Comparison of ENCODE assay signal across 8 cellular contexts in the genomic region with DNA sequence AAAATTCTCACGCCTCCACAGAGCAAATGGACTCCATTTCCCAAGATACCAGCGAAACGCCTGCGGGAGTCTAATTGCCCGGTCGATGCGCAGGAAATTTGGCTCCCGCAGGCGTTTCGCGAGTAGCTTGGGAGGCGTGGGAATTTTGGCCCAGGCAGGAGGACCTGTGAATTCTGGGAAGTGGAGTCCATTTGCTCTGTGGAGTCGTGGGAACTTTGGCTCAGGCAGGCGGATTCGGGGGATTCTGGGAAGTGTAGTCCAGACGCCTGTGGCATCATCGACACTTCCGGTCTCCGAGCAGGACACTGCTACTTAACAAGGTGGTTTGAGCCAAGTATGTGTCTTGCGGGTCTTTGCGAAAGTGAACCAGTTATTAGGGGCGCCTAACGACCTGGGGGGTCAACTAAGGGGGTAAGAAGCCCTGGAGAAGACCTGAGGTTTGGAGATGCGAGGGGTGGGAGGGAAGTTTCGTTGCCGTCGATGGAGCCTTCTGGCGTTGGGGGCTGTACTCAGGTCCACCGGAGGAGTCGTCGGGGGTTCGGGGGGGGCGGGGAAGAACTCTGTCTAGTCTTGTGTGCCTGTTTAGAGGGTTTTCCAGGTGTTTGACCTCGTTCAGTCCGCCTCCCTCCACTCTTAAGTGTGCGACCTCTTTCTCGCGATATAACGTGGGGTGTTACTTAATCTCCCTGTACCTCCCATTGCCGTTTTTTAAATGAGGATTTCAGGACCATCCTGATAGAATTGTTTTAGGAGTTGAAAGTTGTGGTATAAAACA. TPM values are rescaled to one million over a fixed set of nuclear protein-coding genes. Genes with fewer than 3 reads are reported as not detected.
DNase-seq lines count a peak whose midpoint lies in the region; ATAC-seq lines count a peak whose summit lies in the region.

Gene ZNF155 (plus strand): TSS at position 277 of the 775 bp plus-strand sequence. CDS start 4,356 bp downstream, outside the sequence.

- H3K4me3 ChIP-seq in mesodermal cell (ENCODE audit: extremely low read depth, insufficient read depth, low read length, poor library complexity, severe bottlenecking): peak within 1 kb of the TSS; percentile 59

- DNase-seq in AML-193 (lab: John Stamatoyannopoulos, UW) (peak; percentile 85 to 89), HK-2 (ENCODE audit: unreplicated experiment) (peak; percentile 90), NOMO-1 treated with dmso at 0.1 percent for 144 hours (lab: John Stamatoyannopoulos, UW; ENCODE audit: unreplicated experiment) (peak; percentile 70), epidermal melanocyte (ENCODE audit: insufficient read length, low spot score) (peak; percentile 76)
- DNase-seq in activated CD8-positive, alpha-beta memory T cell treated with anti-CD3 and anti-CD28 coated beads, Interleukin-2, amount 50 U/mL, for 4 hours: peak; percentile 68
- peak; percentile 56 for DNase-seq in stimulated activated CD8-positive, alpha-beta memory T cell treated with anti-CD3 and anti-CD28 coated beads, Interleukin-12 subunit alpha, Interleukin-12 subunit beta, amount 100 ng/mL, for 4 hours (ENCODE audit: low read depth)

- H3K9me3 ChIP-seq in mesodermal cell (ENCODE audit: control insufficient read depth, low read length): no peaks in the 10 kb centered on the region

- 0% methylated on average over 24 to 25 of the region's 40 CpGs for WGBS in mesodermal cell (ENCODE audit: insufficient coverage in 2 of 2), 2 experiments

- no peak within 1 kb of the TSS for H3K27ac ChIP-seq in mesodermal cell (ENCODE audit: low read depth, low read length, severe bottlenecking)

- ATAC-seq in GM19395 (IDR thresholded peaks at IDR 0.05; ENCODE audit: unreplicated experiment): peak; percentile 74

- H3K4me1 ChIP-seq in mesodermal cell (ENCODE audit: control insufficient read depth, insufficient read depth, low read length, poor library complexity, severe bottlenecking): no peaks in the 10 kb centered on the region

- peaks cover 3% of the 10 kb centered on the region for H3K36me3 ChIP-seq in mesodermal cell (ENCODE audit: control insufficient read depth, insufficient read depth, low read length)

RNA-seq across cellular contexts. Expression of gene ZNF155, which starts in this region (rescaled TPM):
- 10.5 TPM for polyA plus RNA-seq in mesodermal cell (2013, experiment 1 of 2)
- 7.0 TPM for polyA plus RNA-seq in mesodermal cell (2013, experiment 2 of 2)
